12 cellular contexts compared by ENCODE assay signal in genomic region chr3:29693863-29694262, GRCh38.
DNase-seq lines count a peak whose midpoint lies in the region; ATAC-seq, FAIRE-seq and TF ChIP-seq lines count a peak whose summit lies in the region.
"Had no signal": no experiment of that assay in that cellular context is flagged by ENCODE, and none has a peak within 500 bp of the region (broad histone marks: within the 10 kb centered on the region; RNA-seq: fewer than 3 reads in every experiment).

No MANE protein-coding gene starts in this region.

- CTCF ChIA-PET in AG04449 (lab: Yijun Ruan, JAX), result no interaction called here
- CTCF ChIA-PET in endothelial cell of umbilical vein (lab: Charles Lee), result interaction anchor here (0.9 to 1.0 kb wide), 2 partner anchors 10 to 63 kb away, joined by 3 read pairs; no protein-coding TSS in a partner anchor

- no peak for ATAC-seq in effector memory CD8-positive, alpha-beta T cell (replicated peaks)
- ATAC-seq in GM21515 (IDR thresholded peaks at IDR 0.05; ENCODE audit: unreplicated experiment), result no peak

- peaks cover 2% of the 10 kb centered on the region for H3K79me1 ChIP-seq in mesenchymal stem cell (replicated peaks; ENCODE audit: low read length, poor library complexity, severe bottlenecking)

- H3K4me2 ChIP-seq in endothelial cell of umbilical vein (ENCODE audit: insufficient read depth, low read length) (peak overlapping the region; percentile 78), mesenchymal stem cell (ENCODE audit: low read length, poor library complexity, severe bottlenecking) (no peak overlapping the region)

- H3K9ac ChIP-seq in endothelial cell of umbilical vein (replicated peaks; ENCODE audit: extremely low read depth, insufficient read depth, low read length), result peak overlapping the region; percentile 86
- peak overlapping the region; percentile 61 for H3K9ac ChIP-seq in mesenchymal stem cell (ENCODE audit: low read length)

- peak; percentile 83 for DNase-seq in AG04449 (ENCODE audit: low read depth, low spot score)
- DNase-seq in NCI-H226, result peak; percentile 94
- DNase-seq in endothelial cell of umbilical vein (ENCODE audit: low read depth, low spot score), result peak; percentile 78
- DNase-seq in mesenchymal stem cell, result peak; percentile 80
- no peak for DNase-seq in activated naive CD4-positive, alpha-beta T cell treated with Interleukin-2 at 50 U/mL for 16 hours
- no peak for DNase-seq in NCI-H1694 treated with DMSO at 0.1 percent for 48 hours (lab: John Stamatoyannopoulos, UW)
- DNase-seq in effector memory CD8-positive, alpha-beta T cell, result no peak
- DNase-seq: CD4-positive, alpha-beta T cell; T-helper 2 cell had no signal

- H3K27ac Mint-ChIP-seq in effector memory CD8-positive, alpha-beta T cell, result no peak overlapping the region
- H3K27ac Mint-ChIP-seq: CD4-positive, alpha-beta T cell had no signal

- no peaks in the 10 kb centered on the region for H3K27me3 Mint-ChIP-seq in effector memory CD8-positive, alpha-beta T cell
- H3K27me3 Mint-ChIP-seq: CD4-positive, alpha-beta T cell had no signal

- H2BK5ac ChIP-seq in mesenchymal stem cell (ENCODE audit: low read depth, low read length, poor library complexity, severe bottlenecking), result no peak overlapping the region

- H2BK120ac ChIP-seq in mesenchymal stem cell (ENCODE audit: low read depth, low read length), result no peak overlapping the region

- peak; percentile 87 for FAIRE-seq in endothelial cell of umbilical vein (lab: Jason Lieb, UNC)

- H2BK15ac ChIP-seq in mesenchymal stem cell (ENCODE audit: low read depth, poor library complexity, severe bottlenecking), result no peak overlapping the region

- no peak overlapping the region for H3K14ac ChIP-seq in mesenchymal stem cell (ENCODE audit: low read length in 2 of 2)

- 0% methylated on average over 1 of the region's 1 CpG for WGBS in mesenchymal stem cell

- no TSS peak for BruUV-seq in endothelial cell of umbilical vein (replicated peaks; lab: Mats Ljungman, UMichigan)

- H3K9me3 Mint-ChIP-seq in effector memory CD8-positive, alpha-beta T cell, result peaks cover 4 to 8% of the 10 kb centered on the region in 2 donors
- H3K9me3 Mint-ChIP-seq: CD4-positive, alpha-beta T cell had no signal

- no peaks in the 10 kb centered on the region for H4K20me1 ChIP-seq in endothelial cell of umbilical vein (replicated peaks; ENCODE audit: control insufficient read depth, extremely low read depth, insufficient read depth, low read length)

- TF ChIP-seq CTCF in AG04449 (IDR thresholded peaks at IDR 0.05; ENCODE audit: insufficient read depth, low read length, missing control alignments), result no peak
- TF ChIP-seq CTCF in endothelial cell of umbilical vein (IDR thresholded peaks at IDR 0.05; ENCODE audit: extremely low read depth in 1 of 2, insufficient read depth in 1 of 2, low read depth in 1 of 2, low read length in 2 of 2), result no peak

- H3K23ac ChIP-seq in mesenchymal stem cell (ENCODE audit: low read length in 2 of 2), result no peak overlapping the region

- TF ChIP-seq POLR2A in endothelial cell of umbilical vein (IDR thresholded peaks at IDR 0.05; ENCODE audit: low read depth, low read length), result no peak

- H3K27ac ChIP-seq in endothelial cell of umbilical vein (ENCODE audit: insufficient read depth, low read depth, low read length) (peak overlapping the region; percentile 98), mesenchymal stem cell (ENCODE audit: low read length, poor library complexity, severe bottlenecking) (peak overlapping the region; percentile 86)
- H3K27ac ChIP-seq: vagina had no signal

- H3K36me3 ChIP-seq in endothelial cell of umbilical vein (ENCODE audit: control insufficient read depth in 2 of 2, extremely low read depth in 1 of 2, insufficient read depth in 2 of 2, low read length in 2 of 2) (no peaks in the 10 kb centered on the region), mesenchymal stem cell (ENCODE audit: control insufficient read depth in 1 of 2, insufficient read depth in 2 of 2, low read depth in 1 of 2, low read length in 2 of 2) (no peaks in the 10 kb centered on the region)
- H3K36me3 ChIP-seq: vagina had no signal

- no peak overlapping the region for H2AK5ac ChIP-seq in mesenchymal stem cell (ENCODE audit: low read length, severe bottlenecking)

- no peak overlapping the region for H4K91ac ChIP-seq in mesenchymal stem cell (ENCODE audit: low read length)

- no peaks in the 10 kb centered on the region for H3K4me1 Mint-ChIP-seq in effector memory CD8-positive, alpha-beta T cell (ENCODE audit: low read depth in 2 of 2)

- H3K9me3 ChIP-seq in endothelial cell of umbilical vein (replicated peaks; ENCODE audit: control insufficient read depth, insufficient read depth, low read length) (no peaks in the 10 kb centered on the region), mesenchymal stem cell (ENCODE audit: control insufficient read depth, low read length) (no peaks in the 10 kb centered on the region)
- H3K9me3 ChIP-seq: vagina had no signal

- no peak overlapping the region for H2BK12ac ChIP-seq in mesenchymal stem cell (ENCODE audit: low read length in 2 of 2)

- H3K9me1 ChIP-seq in endothelial cell of umbilical vein (replicated peaks; ENCODE audit: control insufficient read depth, extremely low read depth, insufficient read depth, low read length), result no peaks in the 10 kb centered on the region

- H3K27me3 ChIP-seq in endothelial cell of umbilical vein (ENCODE audit: control insufficient read depth in 2 of 2, insufficient read depth in 2 of 2, low read length in 2 of 2) (no peaks in the 10 kb centered on the region), mesenchymal stem cell (ENCODE audit: control insufficient read depth in 1 of 2, insufficient read depth in 1 of 2, low read length in 2 of 2) (no peaks in the 10 kb centered on the region)
- H3K27me3 ChIP-seq: vagina had no signal

- H3K18ac ChIP-seq in mesenchymal stem cell (ENCODE audit: low read depth in 1 of 2, low read length in 2 of 2), result peak overlapping the region in 1 of 2 experiments; percentile 82

- H3K4me1 ChIP-seq in endothelial cell of umbilical vein (ENCODE audit: control insufficient read depth, extremely low read depth, insufficient read depth, low read length) (peaks cover 34% of the 10 kb centered on the region), mesenchymal stem cell (ENCODE audit: control insufficient read depth, insufficient read depth, low read depth, low read length) (peaks cover 4% of the 10 kb centered on the region)

- POLR2A ChIA-PET in AG04449 (lab: Yijun Ruan, JAX) (no interaction called here), endothelial cell of umbilical vein (lab: Charles Lee) (interaction anchor here (0.6 kb wide), 1 partner anchor 95 kb away, joined by 3 read pairs; no protein-coding TSS in a partner anchor)

- H3K4me3 ChIP-seq in AG04449 (ENCODE audit: low read depth, low read length) (no peak overlapping the region), endothelial cell of umbilical vein (replicated peaks in 1 of 3; ENCODE audit: insufficient read depth in 1 of 3, low read depth in 1 of 3, low read length in 3 of 3) (no peak overlapping the region), mesenchymal stem cell (ENCODE audit: insufficient read depth in 1 of 2, low read depth in 1 of 2, low read length in 2 of 2) (no peak overlapping the region)
- H3K4me3 ChIP-seq: skin epidermis, vagina had no signal

- H3K79me2 ChIP-seq in endothelial cell of umbilical vein (ENCODE audit: control insufficient read depth, insufficient read depth, low read length), result no peaks in the 10 kb centered on the region

- no peak overlapping the region for H3K4me3 Mint-ChIP-seq in effector memory CD8-positive, alpha-beta T cell
- H3K4me3 Mint-ChIP-seq: CD4-positive, alpha-beta T cell had no signal

- no peaks in the 10 kb centered on the region for H3K36me3 Mint-ChIP-seq in effector memory CD8-positive, alpha-beta T cell (ENCODE audit: insufficient read depth)

- intact Hi-C loops in endothelial cell of umbilical vein (cut with micrococcal nuclease), result loop anchor here (1.0 to 5.0 kb wide), 11 partner anchors 11 to 778 kb away; no protein-coding TSS in a partner anchor

- dilution Hi-C loops in endothelial cell of umbilical vein (cut with MboI; ENCODE audit: extremely low pct_ligation_motif_present, low sequenced_read_pairs), result no loop called here

- peak overlapping the region; percentile 11 for H2AFZ ChIP-seq in endothelial cell of umbilical vein (ENCODE audit: low read depth, low read length)
- no peak overlapping the region for H2AFZ ChIP-seq in mesenchymal stem cell (ENCODE audit: low read depth, low read length)

- H4K8ac ChIP-seq in mesenchymal stem cell (ENCODE audit: low read length), result no peak overlapping the region

- no peak overlapping the region for H3K4ac ChIP-seq in mesenchymal stem cell (ENCODE audit: low read depth in 1 of 2, low read length in 2 of 2)

TF ChIP-seq in endothelial cell of umbilical vein, 7 proteins besides CTCF, POLR2A, EP300 and RAD21:
- TF ChIP-seq JUN (IDR thresholded peaks at IDR 0.05; ENCODE audit: borderline replicate concordance, insufficient read depth, insufficient read length, low read depth) (peak; percentile 38), MYC (IDR thresholded peaks at IDR 0.05; ENCODE audit: low read depth, low read length) (no peak), POLR2AphosphoS5 (IDR thresholded peaks at IDR 0.05; ENCODE audit: insufficient read depth, low read depth, low read length) (peak; percentile 52)

Comparison
In these comparisons a context has a peak if more than half of its experiments do, and no peak if none do; other contexts are left out.
1. DNase-seq: peak in AG04449 (single experiment), NCI-H226 (single experiment), endothelial cell of umbilical vein (single experiment) and mesenchymal stem cell (single experiment); none in activated naive CD4-positive, alpha-beta T cell treated with Interleukin-2 at 50 U/mL for 16 hours (single experiment), NCI-H1694 treated with DMSO at 0.1 percent for 48 hours (single experiment) and effector memory CD8-positive, alpha-beta T cell (0 of 3).